1 cellular context compared by ENCODE assay signal in the genomic region with DNA sequence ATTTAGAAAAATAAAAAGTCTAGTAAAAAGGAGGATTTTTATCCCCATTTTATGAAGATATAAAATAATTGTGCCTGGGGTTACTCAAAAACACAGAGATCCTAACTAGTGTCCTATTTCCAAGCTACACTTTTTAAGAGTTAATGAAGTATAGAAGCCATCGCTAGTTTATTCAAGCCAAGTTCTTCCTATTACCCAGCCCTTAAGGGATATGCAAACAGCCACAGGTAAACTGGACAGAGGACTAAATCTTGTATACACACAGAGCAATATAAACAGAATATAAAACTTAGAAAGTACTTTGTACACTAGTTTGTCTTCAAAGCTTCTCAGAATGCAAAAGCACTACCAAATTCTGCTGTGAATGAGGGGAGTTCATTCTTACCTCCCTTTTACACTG.
TF ChIP-seq lines count a peak whose summit lies in the region.

No MANE protein-coding gene starts in this region.

TF ChIP-seq in HEK293, 187 proteins besides CTCF, POLR2A, EP300 and RAD21 (continued from another document):
- TF ChIP-seq, protein P1, sequence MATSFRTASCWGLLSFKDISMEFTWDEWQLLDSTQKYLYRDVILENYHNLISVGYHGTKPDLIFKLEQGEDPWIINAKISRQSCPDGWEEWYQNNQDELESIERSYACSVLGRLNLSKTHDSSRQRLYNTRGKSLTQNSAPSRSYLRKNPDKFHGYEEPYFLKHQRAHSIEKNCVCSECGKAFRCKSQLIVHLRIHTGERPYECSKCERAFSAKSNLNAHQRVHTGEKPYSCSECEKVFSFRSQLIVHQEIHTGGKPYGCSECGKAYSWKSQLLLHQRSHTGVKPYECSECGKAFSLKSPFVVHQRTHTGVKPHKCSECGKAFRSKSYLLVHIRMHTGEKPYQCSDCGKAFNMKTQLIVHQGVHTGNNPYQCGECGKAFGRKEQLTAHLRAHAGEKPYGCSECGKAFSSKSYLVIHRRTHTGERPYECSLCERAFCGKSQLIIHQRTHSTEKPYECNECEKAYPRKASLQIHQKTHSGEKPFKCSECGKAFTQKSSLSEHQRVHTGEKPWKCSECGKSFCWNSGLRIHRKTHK (tag by site-specific recombination; IDR thresholded peaks at IDR 0.05): no peak
- TF ChIP-seq ZNF777 (tag by site-specific recombination; IDR thresholded peaks at IDR 0.05; ENCODE audit: borderline replicate concordance) (no peak), KLF1 (tag by site-specific recombination; IDR thresholded peaks at IDR 0.05) (no peak), ZNF560 (tag by site-specific recombination; IDR thresholded peaks at IDR 0.05; ENCODE audit: borderline replicate concordance) (no peak), ZNF214 (tag by site-specific recombination; IDR thresholded peaks at IDR 0.05; ENCODE audit: borderline replicate concordance) (no peak)
- TF ChIP-seq, protein P2, sequence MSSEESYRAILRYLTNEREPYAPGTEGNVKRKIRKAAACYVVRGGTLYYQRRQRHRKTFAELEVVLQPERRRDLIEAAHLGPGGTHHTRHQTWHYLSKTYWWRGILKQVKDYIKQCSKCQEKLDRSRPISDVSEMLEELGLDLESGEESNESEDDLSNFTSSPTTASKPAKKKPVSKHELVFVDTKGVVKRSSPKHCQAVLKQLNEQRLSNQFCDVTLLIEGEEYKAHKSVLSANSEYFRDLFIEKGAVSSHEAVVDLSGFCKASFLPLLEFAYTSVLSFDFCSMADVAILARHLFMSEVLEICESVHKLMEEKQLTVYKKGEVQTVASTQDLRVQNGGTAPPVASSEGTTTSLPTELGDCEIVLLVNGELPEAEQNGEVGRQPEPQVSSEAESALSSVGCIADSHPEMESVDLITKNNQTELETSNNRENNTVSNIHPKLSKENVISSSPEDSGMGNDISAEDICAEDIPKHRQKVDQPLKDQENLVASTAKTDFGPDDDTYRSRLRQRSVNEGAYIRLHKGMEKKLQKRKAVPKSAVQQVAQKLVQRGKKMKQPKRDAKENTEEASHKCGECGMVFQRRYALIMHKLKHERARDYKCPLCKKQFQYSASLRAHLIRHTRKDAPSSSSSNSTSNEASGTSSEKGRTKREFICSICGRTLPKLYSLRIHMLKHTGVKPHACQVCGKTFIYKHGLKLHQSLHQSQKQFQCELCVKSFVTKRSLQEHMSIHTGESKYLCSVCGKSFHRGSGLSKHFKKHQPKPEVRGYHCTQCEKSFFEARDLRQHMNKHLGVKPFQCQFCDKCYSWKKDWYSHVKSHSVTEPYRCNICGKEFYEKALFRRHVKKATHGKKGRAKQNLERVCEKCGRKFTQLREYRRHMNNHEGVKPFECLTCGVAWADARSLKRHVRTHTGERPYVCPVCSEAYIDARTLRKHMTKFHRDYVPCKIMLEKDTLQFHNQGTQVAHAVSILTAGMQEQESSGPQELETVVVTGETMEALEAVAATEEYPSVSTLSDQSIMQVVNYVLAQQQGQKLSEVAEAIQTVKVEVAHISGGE (tag by site-specific recombination; conservative IDR thresholded peaks at IDR 0.05; ENCODE audit: low read depth): no peak
